ENCODE assay signal across 8 cellular contexts in the genomic region with DNA sequence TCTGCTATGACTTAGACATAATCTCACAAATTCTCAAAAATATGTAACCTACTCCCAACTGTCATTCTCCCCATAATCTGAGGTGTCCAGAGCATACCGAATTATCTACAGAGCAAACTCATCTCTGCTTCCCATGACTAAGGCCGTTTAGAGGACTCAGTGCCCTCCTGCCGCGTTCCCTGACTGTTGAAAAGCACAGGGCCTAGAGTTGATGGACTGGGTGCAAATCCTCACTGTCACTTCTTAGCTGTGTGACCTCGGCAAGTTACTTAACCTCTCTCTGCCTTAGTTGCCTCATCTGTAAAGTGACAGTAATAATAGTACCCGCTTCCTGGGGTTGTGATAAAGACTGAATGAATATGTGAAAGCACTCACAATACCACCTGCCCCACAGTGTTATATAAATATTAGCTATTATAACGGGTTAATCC. TPM values are rescaled to one million over a fixed set of nuclear protein-coding genes. Genes with fewer than 3 reads are reported as not detected.
DNase-seq lines count a peak whose midpoint lies in the region; ATAC-seq and TF ChIP-seq lines count a peak whose summit lies in the region.

No MANE protein-coding gene starts in this region.

- H3K9me3 Mint-ChIP-seq in CD8-positive, alpha-beta memory T cell, result no peaks in the 10 kb centered on the region
- H3K9me3 Mint-ChIP-seq in neural progenitor cell, result no peaks in the 10 kb centered on the region

- H2AFZ ChIP-seq in neural progenitor cell (replicated peaks), result no peak overlapping the region

- no peaks in the 10 kb centered on the region for H3K27me3 ChIP-seq in CD8-positive, alpha-beta memory T cell (ENCODE audit: insufficient read depth, low read length, poor library complexity, severe bottlenecking)
- no peaks in the 10 kb centered on the region for H3K27me3 ChIP-seq in neural progenitor cell

- no peaks in the 10 kb centered on the region for H3K9me3 ChIP-seq in CD8-positive, alpha-beta memory T cell (ENCODE audit: low read length)
- no peaks in the 10 kb centered on the region for H3K9me3 ChIP-seq in neural progenitor cell (ENCODE audit: low read depth)

- peak overlapping the region; percentile 84 for H3K4me2 ChIP-seq in neural progenitor cell

- H3K4me1 Mint-ChIP-seq in CD8-positive, alpha-beta memory T cell, result peaks cover 35 to 48% (median 46%) of the 10 kb centered on the region in 3 donors
- peaks cover 39% of the 10 kb centered on the region for H3K4me1 Mint-ChIP-seq in neural progenitor cell

- H3K79me2 ChIP-seq in neural progenitor cell (ENCODE audit: low read depth), result peaks cover under 1% of the 10 kb centered on the region

- H3K9ac ChIP-seq in neural progenitor cell, result no peak overlapping the region

- peaks cover 28% of the 10 kb centered on the region for H3K4me1 ChIP-seq in CD8-positive, alpha-beta memory T cell (ENCODE audit: insufficient read depth, low read length)
- peaks cover 73% of the 10 kb centered on the region for H3K4me1 ChIP-seq in neural progenitor cell

- peaks cover 0 to 1% (median 0%) of the 10 kb centered on the region in 3 donors for H3K36me3 Mint-ChIP-seq in CD8-positive, alpha-beta memory T cell
- H3K36me3 Mint-ChIP-seq in neural progenitor cell, result no peaks in the 10 kb centered on the region

- CTCF ChIA-PET in CD8-positive, alpha-beta memory T cell (lab: Charles Lee), result interaction anchor here (0.6 to 2.0 kb wide), 4 partner anchors 11 to 92 kb away, joined by 3 to 5 read pairs (median 4); no protein-coding TSS in a partner anchor

- no peak overlapping the region for H3K4me3 ChIP-seq in CD8-positive, alpha-beta memory T cell (ENCODE audit: low read length)
- H3K4me3 ChIP-seq in coronary artery (peak overlapping the region; percentile 77), neural progenitor cell (peak overlapping the region; percentile 51)

- H3K4me3 Mint-ChIP-seq in CD8-positive, alpha-beta memory T cell, result peak overlapping the region; percentile 75 to 90 (median 85)
- H3K4me3 Mint-ChIP-seq in neural progenitor cell, result peak overlapping the region; percentile 90

- H3K27me3 Mint-ChIP-seq in CD8-positive, alpha-beta memory T cell, result no peaks in the 10 kb centered on the region
- peaks cover 6% of the 10 kb centered on the region for H3K27me3 Mint-ChIP-seq in neural progenitor cell (ENCODE audit: insufficient read depth, low read depth)

- ATAC-seq in HG02970 (IDR thresholded peaks at IDR 0.05; ENCODE audit: low FRiP score, unreplicated experiment), result no peak

- DNase-seq in CD8-positive, alpha-beta memory T cell, result no peak
- DNase-seq in NCI-H460 (ENCODE audit: extremely low read depth, low read depth) (peak; percentile 70), coronary artery (ENCODE audit: low spot score) (no peak), neural progenitor cell (ENCODE audit: low spot score) (peak; percentile 38), NCI-H1092 (lab: John Stamatoyannopoulos, UW) (no peak), NCI-H526 (lab: John Stamatoyannopoulos, UW) (no peak)
- DNase-seq in stimulated activated CD4-positive, alpha-beta T cell treated with anti-CD3 and anti-CD28 coated beads, Interleukin-4, amount 100 ng/mL, for 1 hour, result no peak

- H3K27ac Mint-ChIP-seq in CD8-positive, alpha-beta memory T cell, result peak overlapping the region; percentile 17 to 90 (median 58)
- H3K27ac Mint-ChIP-seq in neural progenitor cell, result peak overlapping the region; percentile 42

- peaks cover 91% of the 10 kb centered on the region for H3F3A ChIP-seq in neural progenitor cell (ENCODE audit: low read depth)

- H3K27ac ChIP-seq in CD8-positive, alpha-beta memory T cell (ENCODE audit: low read depth, low read length), result peak overlapping the region; percentile 90
- H3K27ac ChIP-seq in coronary artery (peak overlapping the region; percentile 85 to 94), neural progenitor cell (no peak overlapping the region)

- no peaks in the 10 kb centered on the region for H3K36me3 ChIP-seq in CD8-positive, alpha-beta memory T cell (ENCODE audit: insufficient read depth, low read length)
- H3K36me3 ChIP-seq in neural progenitor cell, result no peaks in the 10 kb centered on the region

- H4K20me1 ChIP-seq in neural progenitor cell (ENCODE audit: low read depth), result peaks cover 7% of the 10 kb centered on the region

- TF ChIP-seq CTCF in coronary artery (IDR thresholded peaks at IDR 0.05) (no peak), neural progenitor cell (IDR thresholded peaks at IDR 0.05) (no peak)

- POLR2A ChIA-PET in CD8-positive, alpha-beta memory T cell (lab: Charles Lee), result interaction anchor here (0.6 to 0.7 kb wide), 2 partner anchors 42 to 89 kb away, joined by 4 read pairs; no protein-coding TSS in a partner anchor

RNA-seq across cellular contexts. Expression of a gene that starts 4.7 kb away (rescaled TPM):
- 1 to 10 TPM; 3.5 to 3.9 TPM for total RNA-seq in CD8-positive, alpha-beta memory T cell
- 7.3 TPM for polyA plus RNA-seq in CD8-positive, alpha-beta memory T cell
- total RNA-seq in NCI-H460 (2014; rRNA removed; shearing (Covaris generic)), result 17.1 and 19.5 TPM in 2 replicates
- polyA plus RNA-seq in NCI-H460 (2014; cell fraction: nucleus; rRNA removed), result 66.6 and 81.0 TPM in 2 replicates
- 57.9 and 117 TPM in 2 replicates for total RNA-seq in neural progenitor cell (ENCODE audit: low replicate concordance)

RNA-seq across cellular contexts. Expression of a gene that starts 43.6 kb away (rescaled TPM):
- 10 to 100 TPM; 10.5 to 10.7 TPM for total RNA-seq in CD8-positive, alpha-beta memory T cell
- polyA plus RNA-seq in CD8-positive, alpha-beta memory T cell, result 6.5 TPM
- total RNA-seq in NCI-H460 (2014; rRNA removed; shearing (Covaris generic)), result 14.9 and 16.1 TPM in 2 replicates
- 16.1 and 18.1 TPM in 2 replicates for polyA plus RNA-seq in NCI-H460 (2014; cell fraction: nucleus; rRNA removed)
- 44.5 TPM in 2 replicates for total RNA-seq in neural progenitor cell (ENCODE audit: low replicate concordance)

Comparison
In these comparisons a context has a peak if more than half of its experiments do, and no peak if none do; other contexts are left out.
1. DNase-seq: peak in NCI-H460 (single experiment) and neural progenitor cell (single experiment); none in CD8-positive, alpha-beta memory T cell (0 of 5), coronary artery (single experiment), stimulated activated CD4-positive, alpha-beta T cell treated with anti-CD3 and anti-CD28 coated beads, Interleukin-4, amount 100 ng/mL, for 1 hour (single experiment), NCI-H1092 (single experiment) and NCI-H526 (0 of 2).